8 cellular contexts compared by ENCODE assay signal in the genomic region with DNA sequence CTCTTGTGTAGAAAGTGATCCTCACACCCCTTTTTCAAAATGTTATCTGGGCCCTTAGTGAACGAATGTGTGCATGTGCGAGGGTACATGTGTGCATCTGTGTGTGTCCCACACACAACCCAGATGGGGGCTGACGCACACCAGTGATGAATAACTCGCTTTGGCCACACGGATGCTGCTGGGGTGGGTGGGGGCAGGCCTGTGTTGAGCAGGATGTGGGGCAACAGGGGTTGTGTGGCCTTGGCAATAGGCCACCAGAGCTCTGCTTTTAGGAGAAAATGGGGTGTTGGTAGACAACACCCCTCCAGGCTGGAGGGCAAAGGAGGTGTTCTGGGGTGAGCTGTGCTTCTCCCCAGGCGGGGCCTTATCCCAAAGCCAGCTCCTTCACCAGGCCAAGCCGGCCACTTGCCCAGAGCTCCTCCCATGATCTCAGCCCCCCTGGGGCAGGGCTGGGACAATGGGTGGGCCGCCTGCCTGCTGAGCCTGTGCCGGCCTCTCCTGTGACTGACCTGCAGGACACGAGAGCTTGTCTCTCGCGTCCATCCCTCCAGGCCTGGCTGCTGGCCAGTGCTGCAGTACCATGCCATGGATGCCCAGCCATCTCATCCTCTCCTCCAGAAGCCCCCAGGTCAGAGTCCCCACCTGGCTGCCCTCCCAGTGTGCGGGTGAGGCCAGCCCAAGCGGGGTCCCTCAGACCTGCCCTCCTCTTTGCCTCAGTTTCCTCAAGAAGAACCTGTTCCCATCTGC. TPM values are rescaled to one million over a fixed set of nuclear protein-coding genes. Genes with fewer than 3 reads are reported as not detected.
A peak's percentile ranks its signal among the peaks of the same experiment; 100 is the strongest.
DNase-seq lines count a peak whose midpoint lies in the region; ATAC-seq and TF ChIP-seq lines count a peak whose summit lies in the region.

No MANE protein-coding gene starts in this region.

- H3K9me3 Mint-ChIP-seq in GM23338, result no peaks in the 10 kb centered on the region; the same call in 1 of the 3 replicates

- H3K4me2 ChIP-seq in GM23338, result peak overlapping the region; percentile 92

- peak overlapping the region; percentile 62 for H3K27ac Mint-ChIP-seq in GM23338

- H3K9me3 ChIP-seq in right atrium auricular region, result no peaks in the 10 kb centered on the region

- H3K9me2 ChIP-seq in GM23338 (ENCODE audit: insufficient read depth), result no peaks in the 10 kb centered on the region

- CTCF ChIA-PET in GM10248 (lab: Yijun Ruan, JAX), result interaction anchor here (0.9 to 10.9 kb wide), 10 partner anchors 8 to 89 kb away, joined by 3 to 123 read pairs (median 5); partner anchors contain the start of gene DOK3

- DNase-seq in GM23338 (ENCODE audit: low spot score) (no peak), right atrium auricular region (ENCODE audit: low spot score) (peak; percentile 85), retina (no peak), GM10248 (ENCODE audit: extremely low spot score) (no peak)
- peak; percentile 79 for DNase-seq in activated CD8-positive, alpha-beta memory T cell treated with anti-CD3 and anti-CD28 coated beads, Interleukin-2, amount 50 U/mL, for 48 hours
- peak; percentile 75 for DNase-seq in stimulated activated CD8-positive, alpha-beta memory T cell treated with anti-CD3 and anti-CD28 coated beads, Interleukin-4, amount 100 ng/mL, for 48 hours
- DNase-seq in stimulated activated CD4-positive, alpha-beta T cell treated with anti-CD3 and anti-CD28 coated beads, Interleukin-4, amount 100 ng/mL, for 24 hours, result no peak

- H3K36me3 ChIP-seq in GM23338 (ENCODE audit: insufficient read depth), result peaks cover 15% of the 10 kb centered on the region; the same call in 1 of the 2 replicates
- H3K36me3 ChIP-seq in right atrium auricular region, result peaks cover 14% of the 10 kb centered on the region

- H3K36me3 Mint-ChIP-seq in GM23338 (ENCODE audit: low read depth), result peaks cover 53% of the 10 kb centered on the region

- POLR2A ChIA-PET in GM10248 (lab: Yijun Ruan, JAX), result interaction anchor here (0.5 to 0.6 kb wide), 2 partner anchors 126 to 129 kb away, joined by 3 read pairs; no protein-coding TSS in a partner anchor

- peaks cover 30% of the 10 kb centered on the region for H3K27me3 Mint-ChIP-seq in GM23338 (ENCODE audit: insufficient read depth, low read depth, poor library complexity)

- H3K79me2 ChIP-seq in GM23338 (replicated peaks; ENCODE audit: insufficient read depth), result peaks cover 50% of the 10 kb centered on the region

- H3K27me3 ChIP-seq in GM23338 (ENCODE audit: insufficient read depth) (no peaks in the 10 kb centered on the region), right atrium auricular region (peaks cover 0 to 5% of the 10 kb centered on the region in 2 donors)

- H3K27ac ChIP-seq in GM23338 (ENCODE audit: low read depth) (peak overlapping the region; percentile 55; the same call in 1 of the 2 replicates), right atrium auricular region (peak overlapping the region; percentile 78 to 84)

- H3F3A ChIP-seq in GM23338 (replicated peaks; ENCODE audit: low read depth), result peaks cover 38% of the 10 kb centered on the region

- H3K4me1 ChIP-seq in GM23338 (ENCODE audit: insufficient read depth) (peaks cover 54% of the 10 kb centered on the region), right atrium auricular region (peaks cover 0 to 54% of the 10 kb centered on the region in 2 donors)

- peak overlapping the region; percentile 83 for H3K4me3 Mint-ChIP-seq in GM23338

- no peak for TF ChIP-seq CTCF in GM23338 (conservative IDR thresholded peaks at IDR 0.05; ENCODE audit: low read depth in 2 of 2)
- TF ChIP-seq CTCF in right atrium auricular region (IDR thresholded peaks at IDR 0.05), result no peak
- TF ChIP-seq CTCF in GM10248 (IDR thresholded peaks at IDR 0.05; ENCODE audit: control extremely low read depth, extremely low read depth, low read depth, missing control alignments), result no peak

- ATAC-seq in GM23338 (no peak), HG03354 (IDR thresholded peaks at IDR 0.05; ENCODE audit: poor library complexity, severe bottlenecking, unreplicated experiment) (no peak)

- H2AFZ ChIP-seq in GM23338, result no peak overlapping the region

- peaks cover 56% of the 10 kb centered on the region for H3K4me1 Mint-ChIP-seq in GM23338

- H3K4me3 ChIP-seq in GM23338, result peak overlapping the region; percentile 97
- H3K4me3 ChIP-seq in right atrium auricular region, result peak overlapping the region; percentile 72 to 75

- H4K20me1 ChIP-seq in GM23338 (replicated peaks; ENCODE audit: insufficient read depth), result peaks cover 37% of the 10 kb centered on the region

TF ChIP-seq in GM23338, 12 proteins besides CTCF, POLR2A, EP300 and RAD21 (continues in another document):
- TF ChIP-seq, protein P1, sequence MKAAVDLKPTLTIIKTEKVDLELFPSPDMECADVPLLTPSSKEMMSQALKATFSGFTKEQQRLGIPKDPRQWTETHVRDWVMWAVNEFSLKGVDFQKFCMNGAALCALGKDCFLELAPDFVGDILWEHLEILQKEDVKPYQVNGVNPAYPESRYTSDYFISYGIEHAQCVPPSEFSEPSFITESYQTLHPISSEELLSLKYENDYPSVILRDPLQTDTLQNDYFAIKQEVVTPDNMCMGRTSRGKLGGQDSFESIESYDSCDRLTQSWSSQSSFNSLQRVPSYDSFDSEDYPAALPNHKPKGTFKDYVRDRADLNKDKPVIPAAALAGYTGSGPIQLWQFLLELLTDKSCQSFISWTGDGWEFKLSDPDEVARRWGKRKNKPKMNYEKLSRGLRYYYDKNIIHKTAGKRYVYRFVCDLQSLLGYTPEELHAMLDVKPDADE (IDR thresholded peaks at IDR 0.05), result no peak
- TF ChIP-seq CREB1 (CRISPR knock-in tag; IDR thresholded peaks at IDR 0.05; ENCODE audit: low read depth) (no peak), ZNF114 (CRISPR knock-in tag; IDR thresholded peaks at IDR 0.05) (no peak), REST (IDR thresholded peaks at IDR 0.05; ENCODE audit: unreplicated experiment) (no peak)

RNA-seq across cellular contexts. Expression of gene DBN1, which starts 1.7 kb away (rescaled TPM):
- total RNA-seq in GM23338 (2014; rRNA removed; shearing (Covaris generic)), result 242 and 290 TPM in 2 replicates
- polyA plus RNA-seq in GM23338 (2016; fragmentation: Nextera tagmentation; extraction: Ambion mirVana), result 102 and 106 TPM in 2 replicates
- total RNA-seq in right atrium auricular region, result 10 to 100 TPM; 25.0 to 47.2 TPM

RNA-seq across cellular contexts. Expression of gene PRR7, which starts 25.2 kb away (rescaled TPM):
- total RNA-seq in GM23338 (2014; rRNA removed; shearing (Covaris generic)), result 6.4 and 9.7 TPM in 2 replicates
- polyA plus RNA-seq in GM23338 (2016; fragmentation: Nextera tagmentation; extraction: Ambion mirVana), result 7.6 and 7.7 TPM in 2 replicates
- 1 to 10 TPM in 1 of 2 donors, under 1 TPM in 1; 0.90 to 1.1 TPM for total RNA-seq in right atrium auricular region

RNA-seq across cellular contexts. Expression of gene PDLIM7, which starts 25.6 kb away (rescaled TPM):
- total RNA-seq in GM23338 (2014; rRNA removed; shearing (Covaris generic)), result 73.0 and 94.7 TPM in 2 replicates
- polyA plus RNA-seq in GM23338 (2016; fragmentation: Nextera tagmentation; extraction: Ambion mirVana), result 128 TPM in 2 replicates
- total RNA-seq in right atrium auricular region, result 10 to 100 TPM; 45.8 to 56.0 TPM

RNA-seq across cellular contexts. Expression of gene DOK3, which starts 37.8 kb away (rescaled TPM):
- total RNA-seq in GM23338 (2014; rRNA removed; shearing (Covaris generic)), result 4.9 and 11.1 TPM in 2 replicates
- 2.2 and 2.8 TPM in 2 replicates for polyA plus RNA-seq in GM23338 (2016; fragmentation: Nextera tagmentation; extraction: Ambion mirVana)
- total RNA-seq in right atrium auricular region, result 1 to 10 TPM; 1.6 to 2.6 TPM

RNA-seq across cellular contexts. Expression of gene DDX41, which starts 45.0 kb away (rescaled TPM):
- total RNA-seq in GM23338 (2014; rRNA removed; shearing (Covaris generic)), result 115 and 139 TPM in 2 replicates
- 67.1 and 73.4 TPM in 2 replicates for polyA plus RNA-seq in GM23338 (2016; fragmentation: Nextera tagmentation; extraction: Ambion mirVana)
- total RNA-seq in right atrium auricular region, result 10 to 100 TPM; 40.9 to 45.5 TPM

Comparison
In these comparisons a context has a peak if more than half of its experiments do, and no peak if none do; other contexts are left out.
1. DNase-seq: peak in activated CD8-positive, alpha-beta memory T cell treated with anti-CD3 and anti-CD28 coated beads, Interleukin-2, amount 50 U/mL, for 48 hours (single experiment), right atrium auricular region (single experiment) and stimulated activated CD8-positive, alpha-beta memory T cell treated with anti-CD3 and anti-CD28 coated beads, Interleukin-4, amount 100 ng/mL, for 48 hours (single experiment); none in GM23338 (single experiment), stimulated activated CD4-positive, alpha-beta T cell treated with anti-CD3 and anti-CD28 coated beads, Interleukin-4, amount 100 ng/mL, for 24 hours (single experiment), retina (single experiment) and GM10248 (single experiment).